ENCODE assay signal across 9 cellular contexts in genomic region chr18:55509631-55510372, GRCh38.
DNase-seq lines count a peak whose midpoint lies in the region; ATAC-seq, FAIRE-seq and TF ChIP-seq lines count a peak whose summit lies in the region.
"Had no signal": no experiment of that assay in that cellular context is flagged by ENCODE, and none has a peak within 500 bp of the region (broad histone marks: within the 10 kb centered on the region; RNA-seq: fewer than 3 reads in every experiment).

No MANE protein-coding gene starts in this region.

- no TSS peak for BruUV-seq in K562 (replicated peaks; lab: Mats Ljungman, UMichigan)

- TF ChIP-seq CTCF in AG10803 (conservative IDR thresholded peaks at IDR 0.05; ENCODE audit: low read length) (no peak), K562 (IDR thresholded peaks at IDR 0.05 in 2 of 3, conservative IDR thresholded peaks at IDR 0.05 in 1 of 3; ENCODE audit: insufficient read depth in 2 of 3, low read depth in 1 of 3, low read length in 3 of 3) (no peak), type B pancreatic cell (conservative IDR thresholded peaks at IDR 0.05) (no peak)

- no peak overlapping the region for H4K8ac ChIP-seq in mesendoderm (ENCODE audit: low read depth, low read length)

- no peak overlapping the region for H4K5ac ChIP-seq in mesendoderm (ENCODE audit: low read length)

- peak overlapping the region; percentile 84 for H3K18ac ChIP-seq in mesendoderm (ENCODE audit: low read length)

- peaks cover 10% of the 10 kb centered on the region for H3K36me3 Mint-ChIP-seq in type B pancreatic cell

- no peaks in the 10 kb centered on the region for H3K27me3 ChIP-seq in K562 (ENCODE audit: control insufficient read depth in 2 of 2, insufficient read depth in 2 of 2, low read length in 2 of 2)
- no peaks in the 10 kb centered on the region for H3K27me3 ChIP-seq in mesendoderm (ENCODE audit: insufficient read depth, low read length, poor library complexity)

- H3K79me1 ChIP-seq in mesendoderm (ENCODE audit: low read length), result peaks cover 12% of the 10 kb centered on the region

- in situ Hi-C loops in K562 (cut with MboI), result no loop called here

- H3K79me2 ChIP-seq in K562 (ENCODE audit: control insufficient read depth, insufficient read depth, low read length) (no peaks in the 10 kb centered on the region; the same call in 2 of the 3 replicates), mesendoderm (ENCODE audit: control insufficient read depth, insufficient read depth, low read length) (peaks cover 34% of the 10 kb centered on the region)

- intact Hi-C loops in K562 (cut with micrococcal nuclease), result no loop called here

- H2BK5ac ChIP-seq in mesendoderm (ENCODE audit: low read length), result peak overlapping the region; percentile 51

- TF ChIP-seq POLR2A in K562 (conservative IDR thresholded peaks at IDR 0.05), result no peak

- no peak overlapping the region for H3K23ac ChIP-seq in mesendoderm (ENCODE audit: low read length)

- no peak overlapping the region for H2BK120ac ChIP-seq in mesendoderm (ENCODE audit: low read depth, low read length)

- CTCF ChIA-PET in K562 (lab: Yijun Ruan, JAX; ENCODE audit: low intra/inter-chr PET ratio), result interaction anchor here (0.7 kb wide), 1 partner anchor 9 kb away, joined by 3 read pairs; no protein-coding TSS in a partner anchor

- peak; percentile 57 for DNase-seq in AG10803 (ENCODE audit: low read depth)
- peak in 2 of 4 experiments; percentile 10 to 17 for DNase-seq in K562 (ENCODE audit: extremely low read depth in 1 of 4, low spot score in 3 of 4)
- peak; percentile 63 for DNase-seq in mesendoderm
- DNase-seq in NCI-H2171 treated with DMSO at 0.1 percent for 48 hours (lab: John Stamatoyannopoulos, UW), result no peak
- DNase-seq in HTR-8/SVneo (ENCODE audit: insufficient read length, low spot score), result no peak
- DNase-seq in type B pancreatic cell (ENCODE audit: extremely low spot score, unreplicated experiment), result no peak

- H3K27ac Mint-ChIP-seq in type B pancreatic cell, result no peak overlapping the region

- WGBS in K562 (ENCODE audit: insufficient coverage, low coverage, missing lambda C conversion rate), result 16% methylated on average over 3 of the region's 4 CpGs
- WGBS in mesendoderm (ENCODE audit: extremely low coverage, insufficient coverage, low lambda C conversion rate), result no CpG with 5 or more reads among the region's 4 CpGs

- H2AFZ ChIP-seq in K562 (ENCODE audit: low read depth, low read length), result no peak overlapping the region

- H3K4me2 ChIP-seq in K562 (ENCODE audit: insufficient read depth, low read length) (no peak overlapping the region), mesendoderm (ENCODE audit: low read length) (no peak overlapping the region)

- H3K9ac ChIP-seq in K562 (ENCODE audit: insufficient read depth in 1 of 2, low read depth in 2 of 2, low read length in 2 of 2) (no peak overlapping the region), mesendoderm (ENCODE audit: low read length) (peak overlapping the region; percentile 24)

- peak overlapping the region; percentile 54 for H2AK5ac ChIP-seq in mesendoderm (ENCODE audit: low read length)

- H3K9me3 ChIP-seq in K562 (replicated peaks; ENCODE audit: control insufficient read depth, insufficient read depth, low read depth, low read length), result no peaks in the 10 kb centered on the region

- no peak for TF ChIP-seq RAD21 in K562 (CRISPR knock-in tag; conservative IDR thresholded peaks at IDR 0.05 in 1 of 2, IDR thresholded peaks at IDR 0.05 in 1 of 2)

- peak overlapping the region; percentile 56 for H3K4me3 ChIP-seq in AG10803 (ENCODE audit: low read length)
- H3K4me3 ChIP-seq in K562, result no peak overlapping the region
- no peak overlapping the region for H3K4me3 ChIP-seq in mesendoderm (ENCODE audit: low read length)

- peak overlapping the region; percentile 79 for H3K4ac ChIP-seq in mesendoderm (ENCODE audit: low read depth, low read length)

- H3K9me3 Mint-ChIP-seq in type B pancreatic cell, result no peaks in the 10 kb centered on the region

- H3K4me1 ChIP-seq in K562 (replicated peaks in 1 of 2; ENCODE audit: control insufficient read depth in 2 of 2, insufficient read depth in 2 of 2, low read length in 2 of 2) (peaks cover 0 to 3% of the 10 kb centered on the region in 2 experiments; a peak in 1 of 5 replicates), mesendoderm (ENCODE audit: control insufficient read depth, low read depth, low read length) (peaks cover 13% of the 10 kb centered on the region)

- POLR2A ChIA-PET in K562 (lab: Yijun Ruan, JAX), result no interaction called here

- H3K4me1 Mint-ChIP-seq in type B pancreatic cell (ENCODE audit: unreplicated experiment), result peaks cover 31% of the 10 kb centered on the region

- TF ChIP-seq EP300 in K562 (IDR thresholded peaks at IDR 0.05; ENCODE audit: low read length), result no peak

- H3K36me3 ChIP-seq in K562 (ENCODE audit: control insufficient read depth, insufficient read depth, low read length) (no peaks in the 10 kb centered on the region), mesendoderm (ENCODE audit: control insufficient read depth, insufficient read depth, low read length) (no peaks in the 10 kb centered on the region)

- FAIRE-seq in K562 (lab: Jason Lieb, UNC) (peak; percentile 46), HTR-8/SVneo (lab: Jason Lieb, UNC) (no peak)

- no peaks in the 10 kb centered on the region for H3K27me3 Mint-ChIP-seq in type B pancreatic cell

- no peak overlapping the region for H2BK15ac ChIP-seq in mesendoderm (replicated peaks; ENCODE audit: low read depth)

- no peak overlapping the region for H3K4me3 Mint-ChIP-seq in type B pancreatic cell

- ATAC-seq in GM19452 (IDR thresholded peaks at IDR 0.05; ENCODE audit: unreplicated experiment) (peak; percentile 76), HG03457 (IDR thresholded peaks at IDR 0.05; ENCODE audit: unreplicated experiment) (peak; percentile 94), K562 (peak; percentile 47; the same call in 2 of the 3 replicates)
- ATAC-seq: HCT116 had no signal

- H3K27ac ChIP-seq in K562 (ENCODE audit: extremely low read depth, low read depth, low read length), result no peak overlapping the region; the same call in 2 of the 3 replicates
- peak overlapping the region; percentile 29 for H3K27ac ChIP-seq in mesendoderm (ENCODE audit: low read depth, low read length)

- no peaks in the 10 kb centered on the region for H4K20me1 ChIP-seq in K562 (replicated peaks; ENCODE audit: control insufficient read depth, insufficient read depth, low read length)

- H3K9me1 ChIP-seq in K562 (ENCODE audit: control insufficient read depth, insufficient read depth, low read length), result no peaks in the 10 kb centered on the region

- H3K56ac ChIP-seq in mesendoderm (ENCODE audit: low read length), result peak overlapping the region; percentile 67

TF ChIP-seq in K562, 482 proteins besides CTCF, POLR2A, EP300 and RAD21:
- TF ChIP-seq RFX7 (CRISPR knock-in tag; IDR thresholded peaks at IDR 0.05) (no peak), NFIC (IDR thresholded peaks at IDR 0.05) (no peak), CREB3L1 (IDR thresholded peaks at IDR 0.05; ENCODE audit: borderline replicate concordance, low read depth) (no peak), MAZ (CRISPR knock-in tag; conservative IDR thresholded peaks at IDR 0.05 in 1 of 2, IDR thresholded peaks at IDR 0.05 in 1 of 2) (no peak), TAL1 (IDR thresholded peaks at IDR 0.05) (no peak), EP400 (IDR thresholded peaks at IDR 0.05) (no peak), MCM7 (IDR thresholded peaks at IDR 0.05) (no peak), DPF2 (IDR thresholded peaks at IDR 0.05) (no peak), ATF1 (CRISPR knock-in tag; IDR thresholded peaks at IDR 0.05) (no peak), ATF1 (tag; IDR thresholded peaks at IDR 0.05) (no peak), NFXL1 (CRISPR knock-in tag; IDR thresholded peaks at IDR 0.05) (no peak), ZNF146 (CRISPR knock-in tag; IDR thresholded peaks at IDR 0.05; ENCODE audit: unreplicated experiment) (no peak)

Comparison
In these comparisons a context has a peak if more than half of its experiments do, and no peak if none do; other contexts are left out.
1. DNase-seq: peak in AG10803 (single experiment) and mesendoderm (single experiment); none in NCI-H2171 treated with DMSO at 0.1 percent for 48 hours (single experiment), HTR-8/SVneo (single experiment) and type B pancreatic cell (single experiment).
2. Peak in every context shown above with its lines, with median percentiles within 50 percentile points of each other: ATAC-seq.